Comparison of ENCODE assay signal across 8 cellular contexts in the genomic region with DNA sequence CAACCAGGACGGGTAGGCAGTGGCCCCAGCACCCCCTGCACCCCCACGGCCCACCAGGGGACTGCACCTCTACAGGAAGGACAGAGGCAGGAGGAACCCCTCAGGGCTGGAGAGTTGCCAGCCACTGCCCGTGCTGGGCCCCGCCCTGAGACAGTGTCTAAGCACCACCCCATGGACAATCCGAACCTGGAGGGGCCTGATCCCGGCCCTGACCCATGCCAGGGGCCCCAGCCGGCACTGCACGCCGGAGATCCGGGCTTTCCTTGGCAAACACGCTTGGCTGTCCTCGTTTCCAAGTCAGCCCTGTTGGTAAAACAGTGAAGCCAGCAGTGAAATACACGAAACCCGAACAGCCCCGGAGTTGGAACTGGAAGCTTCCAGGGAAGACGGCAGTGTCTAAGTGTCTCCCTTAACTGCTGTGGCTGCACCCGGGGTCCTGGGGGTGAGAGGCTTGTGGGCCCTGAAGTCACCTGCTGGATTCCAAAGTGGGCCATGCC. TPM values are rescaled to one million over a fixed set of nuclear protein-coding genes. Genes with fewer than 3 reads are reported as not detected.
DNase-seq lines count a peak whose midpoint lies in the region; ATAC-seq and TF ChIP-seq lines count a peak whose summit lies in the region.

No MANE protein-coding gene starts in this region.

- in situ Hi-C loops in Panc1 (cut with HindIII; ENCODE audit: low pct_unique_long_range_greater_than_20kb, low sequenced_read_pairs), result no loop called here

- H3K4me1 Mint-ChIP-seq in dendritic cell treated with granulocyte-macrophage colony-stimulating factor and Interleukin-4, amounts not matched to agents 40 ng/mL and 50 ng/mL, for 4 days (ENCODE audit: low read depth), result peaks cover 68% of the 10 kb centered on the region
- H3K4me1 Mint-ChIP-seq in activated T-helper 1 cell treated with anti-CD3 and anti-CD28 coated beads, Interleukin-12 subunit alpha, Interleukin-12 subunit beta, Interleukin-2, Interleukin-4 antibody, amounts not matched to agents 30 ng/mL and 10 ng/mL and 1 ng/mL, durations not matched to agents 14 hours and 24 hours and 36 hours (ENCODE audit: low read depth), result peaks cover 14% of the 10 kb centered on the region

- CTCF ChIA-PET in Panc1 (lab: Charles Lee), result no interaction called here

- H3K27me3 Mint-ChIP-seq in dendritic cell treated with granulocyte-macrophage colony-stimulating factor and Interleukin-4, amounts not matched to agents 40 ng/mL and 50 ng/mL, for 4 days, result no peaks in the 10 kb centered on the region
- no peaks in the 10 kb centered on the region for H3K27me3 Mint-ChIP-seq in activated T-helper 1 cell treated with anti-CD3 and anti-CD28 coated beads, Interleukin-12 subunit alpha, Interleukin-12 subunit beta, Interleukin-2, Interleukin-4 antibody, amounts not matched to agents 30 ng/mL and 10 ng/mL and 1 ng/mL, durations not matched to agents 14 hours and 24 hours and 36 hours (ENCODE audit: insufficient read depth)

- WGBS in thyroid gland, 2 donors, result 31 to 46% methylated on average over 2 to 15 of the region's 17 CpGs

- DNase-seq in Panc1 (ENCODE audit: low read depth, low spot score) (no peak), mucosa of descending colon (peak in 2 of 3 donors; percentile 35 to 48), thyroid gland (peak; percentile 35 to 62), glomerular visceral epithelial cell (ENCODE audit: extremely low spot score) (no peak)
- no peak for DNase-seq in activated T-helper 1 cell treated with anti-CD3 and anti-CD28 coated beads, Interleukin-12 subunit alpha, Interleukin-12 subunit beta, Interleukin-2, Interleukin-4 antibody, amounts not matched to agents 30 ng/mL and 10 ng/mL and 1 ng/mL, durations not matched to agents 14 hours and 24 hours and 36 hours (ENCODE audit: low spot score)
- no peak for DNase-seq in stimulated activated naive CD4-positive, alpha-beta T cell (lab: John Stamatoyannopoulos, UW)

- TF ChIP-seq CTCF in Panc1 (IDR thresholded peaks at IDR 0.05) (no peak), mucosa of descending colon (IDR thresholded peaks at IDR 0.05) (no peak), thyroid gland (IDR thresholded peaks at IDR 0.05) (no peak)

- BruUV-seq in Panc1 (replicated peaks; lab: Mats Ljungman, UMichigan), result no TSS peak

- H3K9me3 ChIP-seq in Panc1 (ENCODE audit: control insufficient read depth, insufficient read depth, low read depth, low read length) (no peaks in the 10 kb centered on the region), mucosa of descending colon (no peaks in the 10 kb centered on the region), thyroid gland (no peaks in the 10 kb centered on the region)

- H3K27me3 ChIP-seq in Panc1 (ENCODE audit: control insufficient read depth, insufficient read depth, low read length), result no peaks in the 10 kb centered on the region
- H3K27me3 ChIP-seq in thyroid gland, result no peaks in the 10 kb centered on the region

- no peaks in the 10 kb centered on the region for H3K9me3 Mint-ChIP-seq in dendritic cell treated with granulocyte-macrophage colony-stimulating factor and Interleukin-4, amounts not matched to agents 40 ng/mL and 50 ng/mL, for 4 days
- H3K9me3 Mint-ChIP-seq in activated T-helper 1 cell treated with anti-CD3 and anti-CD28 coated beads, Interleukin-12 subunit alpha, Interleukin-12 subunit beta, Interleukin-2, Interleukin-4 antibody, amounts not matched to agents 30 ng/mL and 10 ng/mL and 1 ng/mL, durations not matched to agents 14 hours and 24 hours and 36 hours, result no peaks in the 10 kb centered on the region

- peak overlapping the region; percentile 19 for H3K27ac Mint-ChIP-seq in dendritic cell treated with granulocyte-macrophage colony-stimulating factor and Interleukin-4, amounts not matched to agents 40 ng/mL and 50 ng/mL, for 4 days
- H3K27ac Mint-ChIP-seq in activated T-helper 1 cell treated with anti-CD3 and anti-CD28 coated beads, Interleukin-12 subunit alpha, Interleukin-12 subunit beta, Interleukin-2, Interleukin-4 antibody, amounts not matched to agents 30 ng/mL and 10 ng/mL and 1 ng/mL, durations not matched to agents 14 hours and 24 hours and 36 hours, result no peak overlapping the region

- peaks cover 26% of the 10 kb centered on the region for H3K36me3 Mint-ChIP-seq in dendritic cell treated with granulocyte-macrophage colony-stimulating factor and Interleukin-4, amounts not matched to agents 40 ng/mL and 50 ng/mL, for 4 days (ENCODE audit: low read depth)
- H3K36me3 Mint-ChIP-seq in activated T-helper 1 cell treated with anti-CD3 and anti-CD28 coated beads, Interleukin-12 subunit alpha, Interleukin-12 subunit beta, Interleukin-2, Interleukin-4 antibody, amounts not matched to agents 30 ng/mL and 10 ng/mL and 1 ng/mL, durations not matched to agents 14 hours and 24 hours and 36 hours (ENCODE audit: low read depth), result peaks cover 16% of the 10 kb centered on the region

- peak overlapping the region; percentile 90 for H3K27ac ChIP-seq in Panc1 (ENCODE audit: low read length)
- H3K27ac ChIP-seq in thyroid gland, result peak overlapping the region; percentile 29 to 52 (median 38)

- POLR2A ChIA-PET in Panc1 (lab: Charles Lee), result interaction anchor here (0.8 kb wide), 1 partner anchor 66 kb away, joined by 3 read pairs; no protein-coding TSS in a partner anchor

- H3K4me3 Mint-ChIP-seq in dendritic cell treated with granulocyte-macrophage colony-stimulating factor and Interleukin-4, amounts not matched to agents 40 ng/mL and 50 ng/mL, for 4 days, result no peak overlapping the region
- H3K4me3 Mint-ChIP-seq in activated T-helper 1 cell treated with anti-CD3 and anti-CD28 coated beads, Interleukin-12 subunit alpha, Interleukin-12 subunit beta, Interleukin-2, Interleukin-4 antibody, amounts not matched to agents 30 ng/mL and 10 ng/mL and 1 ng/mL, durations not matched to agents 14 hours and 24 hours and 36 hours, result no peak overlapping the region

- ATAC-seq in Panc1 (peak; percentile 36), mucosa of descending colon (no peak), HG02884 (IDR thresholded peaks at IDR 0.05; ENCODE audit: unreplicated experiment) (no peak)

- intact Hi-C loops in Panc1 (cut with micrococcal nuclease; ENCODE audit: unreplicated experiment) (loop anchor here (5.0 kb wide), 1 partner anchor 34 kb away; no protein-coding TSS in a partner anchor), mucosa of descending colon (cut with DNase I, micrococcal nuclease) (no loop called here), thyroid gland (cut with DNase I) (no loop called here)
- intact Hi-C loops in dendritic cell treated with granulocyte-macrophage colony-stimulating factor and Interleukin-4, amounts not matched to agents 40 ng/mL and 50 ng/mL, for 4 days (cut with micrococcal nuclease), result no loop called here
- intact Hi-C loops in activated T-helper 1 cell treated with anti-CD3 and anti-CD28 coated beads, Interleukin-12 subunit alpha, Interleukin-12 subunit beta, Interleukin-2, Interleukin-4 antibody, amounts not matched to agents 30 ng/mL and 10 ng/mL and 1 ng/mL, durations not matched to agents 14 hours and 24 hours and 36 hours (cut with micrococcal nuclease), result no loop called here

- H3K4me3 ChIP-seq in Panc1 (ENCODE audit: low read depth in 2 of 2, low read length in 2 of 2), result no peak overlapping the region
- H3K4me3 ChIP-seq in mucosa of descending colon, result no peak overlapping the region
- no peak overlapping the region for H3K4me3 ChIP-seq in thyroid gland (replicated peaks in 1 of 3)

- no peak for TF ChIP-seq POLR2A in thyroid gland (IDR thresholded peaks at IDR 0.05)

- H3K4me1 ChIP-seq in Panc1 (ENCODE audit: control insufficient read depth, insufficient read depth, low read length) (peaks cover 53% of the 10 kb centered on the region), mucosa of descending colon (ENCODE audit: low read depth) (no peaks in the 10 kb centered on the region), thyroid gland (peaks cover 4 to 7% of the 10 kb centered on the region in 2 donors)

- no peaks in the 10 kb centered on the region for H3K36me3 ChIP-seq in Panc1 (ENCODE audit: control insufficient read depth, insufficient read depth, low read length)
- H3K36me3 ChIP-seq in mucosa of descending colon (ENCODE audit: low read depth), result no peaks in the 10 kb centered on the region
- H3K36me3 ChIP-seq in thyroid gland, result no peaks in the 10 kb centered on the region

RNA-seq across cellular contexts. Expression of a gene that starts 31.1 kb away (rescaled TPM):
- total RNA-seq in Panc1 (2021; ENCODE audit: unreplicated experiment) (33.7 TPM), mucosa of descending colon (10 to 100 TPM in 1 of 3 donors, 1 to 10 TPM in 2; 7.9 to 19.0 (median 8.4) TPM), thyroid gland (10 to 100 TPM; 22.3 to 32.3 (median 25.5) TPM)
- polyA plus RNA-seq in Panc1 (2012; ENCODE audit: insufficient read length), result 38.4 TPM
- total RNA-seq in activated T-helper 1 cell treated with anti-CD3 and anti-CD28 coated beads, Interleukin-12 subunit alpha, Interleukin-12 subunit beta, Interleukin-2, Interleukin-4 antibody, amounts not matched to agents 30 ng/mL and 10 ng/mL and 1 ng/mL, durations not matched to agents 14 hours and 24 hours and 36 hours, result 22.9 and 23.5 TPM in 2 replicates

Comparison
In these comparisons a context has a peak if more than half of its experiments do, and no peak if none do; other contexts are left out.
1. DNase-seq: peak in mucosa of descending colon (2 of 3) and thyroid gland (2 of 2); none in Panc1 (single experiment), activated T-helper 1 cell treated with anti-CD3 and anti-CD28 coated beads, Interleukin-12 subunit alpha, Interleukin-12 subunit beta, Interleukin-2, Interleukin-4 antibody, amounts not matched to agents 30 ng/mL and 10 ng/mL and 1 ng/mL, durations not matched to agents 14 hours and 24 hours and 36 hours (single experiment), glomerular visceral epithelial cell (single experiment) and stimulated activated naive CD4-positive, alpha-beta T cell (0 of 6).